Comparison of ENCODE assay signal across 1 cellular context in the genomic region with DNA sequence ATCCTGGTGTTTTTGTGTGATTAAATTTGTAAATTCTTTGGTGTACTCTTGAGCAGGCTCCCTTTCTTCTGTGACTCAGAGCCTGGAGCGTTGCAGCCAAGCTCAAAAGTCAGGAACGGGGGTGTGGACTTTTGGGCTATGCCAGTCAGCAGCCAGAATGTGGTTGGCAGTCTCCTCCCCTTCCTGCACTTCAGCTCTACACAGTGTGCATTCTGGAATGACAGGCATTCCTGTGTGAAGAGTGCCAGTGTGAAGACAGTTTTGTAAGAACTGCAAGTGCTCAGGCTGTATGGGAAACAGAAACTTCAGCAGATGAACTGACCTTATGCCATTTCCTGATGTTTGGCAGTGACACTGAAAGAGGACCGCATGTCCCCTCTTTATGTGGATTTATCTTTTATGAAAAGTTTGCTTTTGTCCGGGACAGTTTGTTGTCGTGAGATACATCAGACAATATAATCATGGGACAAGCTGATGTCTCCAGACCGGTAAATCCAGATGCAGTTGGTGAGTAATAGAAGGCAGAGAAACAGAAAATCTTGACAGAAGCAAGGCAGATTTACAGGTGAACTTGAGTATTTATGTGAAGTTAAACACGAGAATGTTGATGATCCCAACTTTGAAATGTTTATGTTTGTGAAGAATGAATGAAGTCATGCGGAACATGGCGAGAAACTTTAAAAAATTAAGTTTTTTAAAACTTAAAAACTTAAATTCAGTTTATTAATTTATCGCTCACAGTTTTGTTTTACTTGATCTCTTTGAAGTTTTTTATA.
TF ChIP-seq lines count a peak whose summit lies in the region.

No MANE protein-coding gene starts in this region.

TF ChIP-seq in HepG2, 621 proteins besides CTCF, POLR2A, EP300 and RAD21 (continued from another document and continues in another):
- TF ChIP-seq, protein P1, sequence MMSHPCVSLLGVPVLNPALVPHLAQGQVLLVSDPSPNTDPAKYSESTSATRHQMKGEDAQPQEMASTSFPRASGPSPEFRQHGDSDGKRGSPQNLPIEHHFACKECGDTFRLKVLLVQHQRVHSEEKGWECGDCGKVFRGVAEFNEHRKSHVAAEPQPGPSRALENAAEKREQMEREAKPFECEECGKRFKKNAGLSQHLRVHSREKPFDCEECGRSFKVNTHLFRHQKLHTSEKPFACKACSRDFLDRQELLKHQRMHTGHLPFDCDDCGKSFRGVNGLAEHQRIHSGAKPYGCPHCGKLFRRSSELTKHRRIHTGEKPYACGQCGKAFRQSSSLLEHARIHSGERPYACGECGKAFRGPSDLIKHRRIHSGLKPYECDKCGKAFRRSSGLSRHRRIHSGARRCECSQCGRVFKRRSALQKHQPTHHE (CRISPR knock-in tag; IDR thresholded peaks at IDR 0.05; ENCODE audit: borderline replicate concordance) = no peak
- peak; percentile 66; the same call in 1 of the 2 replicates for TF ChIP-seq IRF2 (CRISPR knock-in tag; IDR thresholded peaks at IDR 0.05)
- TF ChIP-seq CBX1 (IDR thresholded peaks at IDR 0.05; ENCODE audit: low read depth) = peak; percentile 41
- TF ChIP-seq PHF21A (CRISPR knock-in tag; IDR thresholded peaks at IDR 0.05) = peak; percentile 44; the same call in 1 of the 2 replicates
- TF ChIP-seq, protein P2, sequence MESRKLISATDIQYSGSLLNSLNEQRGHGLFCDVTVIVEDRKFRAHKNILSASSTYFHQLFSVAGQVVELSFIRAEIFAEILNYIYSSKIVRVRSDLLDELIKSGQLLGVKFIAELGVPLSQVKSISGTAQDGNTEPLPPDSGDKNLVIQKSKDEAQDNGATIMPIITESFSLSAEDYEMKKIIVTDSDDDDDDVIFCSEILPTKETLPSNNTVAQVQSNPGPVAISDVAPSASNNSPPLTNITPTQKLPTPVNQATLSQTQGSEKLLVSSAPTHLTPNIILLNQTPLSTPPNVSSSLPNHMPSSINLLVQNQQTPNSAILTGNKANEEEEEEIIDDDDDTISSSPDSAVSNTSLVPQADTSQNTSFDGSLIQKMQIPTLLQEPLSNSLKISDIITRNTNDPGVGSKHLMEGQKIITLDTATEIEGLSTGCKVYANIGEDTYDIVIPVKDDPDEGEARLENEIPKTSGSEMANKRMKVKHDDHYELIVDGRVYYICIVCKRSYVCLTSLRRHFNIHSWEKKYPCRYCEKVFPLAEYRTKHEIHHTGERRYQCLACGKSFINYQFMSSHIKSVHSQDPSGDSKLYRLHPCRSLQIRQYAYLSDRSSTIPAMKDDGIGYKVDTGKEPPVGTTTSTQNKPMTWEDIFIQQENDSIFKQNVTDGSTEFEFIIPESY (CRISPR knock-in tag; IDR thresholded peaks at IDR 0.05) = 0 out of 2 replicates have a peak, but pooled peaks have one; percentile 14
- TF ChIP-seq GATAD2A (CRISPR knock-in tag; IDR thresholded peaks at IDR 0.05) = peak; percentile 66; the same call in 1 of the 2 replicates
- TF ChIP-seq, protein P3, sequence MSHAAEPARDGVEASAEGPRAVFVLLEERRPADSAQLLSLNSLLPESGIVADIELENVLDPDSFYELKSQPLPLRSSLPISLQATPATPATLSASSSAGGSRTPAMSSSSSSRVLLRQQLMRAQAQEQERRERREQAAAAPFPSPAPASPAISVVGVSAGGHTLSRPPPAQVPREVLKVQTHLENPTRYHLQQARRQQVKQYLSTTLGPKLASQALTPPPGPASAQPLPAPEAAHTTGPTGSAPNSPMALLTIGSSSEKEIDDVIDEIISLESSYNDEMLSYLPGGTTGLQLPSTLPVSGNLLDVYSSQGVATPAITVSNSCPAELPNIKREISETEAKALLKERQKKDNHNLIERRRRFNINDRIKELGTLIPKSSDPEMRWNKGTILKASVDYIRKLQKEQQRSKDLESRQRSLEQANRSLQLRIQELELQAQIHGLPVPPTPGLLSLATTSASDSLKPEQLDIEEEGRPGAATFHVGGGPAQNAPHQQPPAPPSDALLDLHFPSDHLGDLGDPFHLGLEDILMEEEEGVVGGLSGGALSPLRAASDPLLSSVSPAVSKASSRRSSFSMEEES (CRISPR knock-in tag; IDR thresholded peaks at IDR 0.05) = no peak; the same call in 1 of the 2 replicates
- peak; percentile 56; the same call in 1 of the 2 replicates for TF ChIP-seq ZMYM4 (CRISPR knock-in tag; IDR thresholded peaks at IDR 0.05)
- TF ChIP-seq ZSCAN12 (CRISPR knock-in tag; IDR thresholded peaks at IDR 0.05) = no peak
- TF ChIP-seq, protein P4, sequence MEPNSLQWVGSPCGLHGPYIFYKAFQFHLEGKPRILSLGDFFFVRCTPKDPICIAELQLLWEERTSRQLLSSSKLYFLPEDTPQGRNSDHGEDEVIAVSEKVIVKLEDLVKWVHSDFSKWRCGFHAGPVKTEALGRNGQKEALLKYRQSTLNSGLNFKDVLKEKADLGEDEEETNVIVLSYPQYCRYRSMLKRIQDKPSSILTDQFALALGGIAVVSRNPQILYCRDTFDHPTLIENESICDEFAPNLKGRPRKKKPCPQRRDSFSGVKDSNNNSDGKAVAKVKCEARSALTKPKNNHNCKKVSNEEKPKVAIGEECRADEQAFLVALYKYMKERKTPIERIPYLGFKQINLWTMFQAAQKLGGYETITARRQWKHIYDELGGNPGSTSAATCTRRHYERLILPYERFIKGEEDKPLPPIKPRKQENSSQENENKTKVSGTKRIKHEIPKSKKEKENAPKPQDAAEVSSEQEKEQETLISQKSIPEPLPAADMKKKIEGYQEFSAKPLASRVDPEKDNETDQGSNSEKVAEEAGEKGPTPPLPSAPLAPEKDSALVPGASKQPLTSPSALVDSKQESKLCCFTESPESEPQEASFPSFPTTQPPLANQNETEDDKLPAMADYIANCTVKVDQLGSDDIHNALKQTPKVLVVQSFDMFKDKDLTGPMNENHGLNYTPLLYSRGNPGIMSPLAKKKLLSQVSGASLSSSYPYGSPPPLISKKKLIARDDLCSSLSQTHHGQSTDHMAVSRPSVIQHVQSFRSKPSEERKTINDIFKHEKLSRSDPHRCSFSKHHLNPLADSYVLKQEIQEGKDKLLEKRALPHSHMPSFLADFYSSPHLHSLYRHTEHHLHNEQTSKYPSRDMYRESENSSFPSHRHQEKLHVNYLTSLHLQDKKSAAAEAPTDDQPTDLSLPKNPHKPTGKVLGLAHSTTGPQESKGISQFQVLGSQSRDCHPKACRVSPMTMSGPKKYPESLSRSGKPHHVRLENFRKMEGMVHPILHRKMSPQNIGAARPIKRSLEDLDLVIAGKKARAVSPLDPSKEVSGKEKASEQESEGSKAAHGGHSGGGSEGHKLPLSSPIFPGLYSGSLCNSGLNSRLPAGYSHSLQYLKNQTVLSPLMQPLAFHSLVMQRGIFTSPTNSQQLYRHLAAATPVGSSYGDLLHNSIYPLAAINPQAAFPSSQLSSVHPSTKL (CRISPR knock-in tag; IDR thresholded peaks at IDR 0.05) = peak; percentile 78
- TF ChIP-seq, protein P5, sequence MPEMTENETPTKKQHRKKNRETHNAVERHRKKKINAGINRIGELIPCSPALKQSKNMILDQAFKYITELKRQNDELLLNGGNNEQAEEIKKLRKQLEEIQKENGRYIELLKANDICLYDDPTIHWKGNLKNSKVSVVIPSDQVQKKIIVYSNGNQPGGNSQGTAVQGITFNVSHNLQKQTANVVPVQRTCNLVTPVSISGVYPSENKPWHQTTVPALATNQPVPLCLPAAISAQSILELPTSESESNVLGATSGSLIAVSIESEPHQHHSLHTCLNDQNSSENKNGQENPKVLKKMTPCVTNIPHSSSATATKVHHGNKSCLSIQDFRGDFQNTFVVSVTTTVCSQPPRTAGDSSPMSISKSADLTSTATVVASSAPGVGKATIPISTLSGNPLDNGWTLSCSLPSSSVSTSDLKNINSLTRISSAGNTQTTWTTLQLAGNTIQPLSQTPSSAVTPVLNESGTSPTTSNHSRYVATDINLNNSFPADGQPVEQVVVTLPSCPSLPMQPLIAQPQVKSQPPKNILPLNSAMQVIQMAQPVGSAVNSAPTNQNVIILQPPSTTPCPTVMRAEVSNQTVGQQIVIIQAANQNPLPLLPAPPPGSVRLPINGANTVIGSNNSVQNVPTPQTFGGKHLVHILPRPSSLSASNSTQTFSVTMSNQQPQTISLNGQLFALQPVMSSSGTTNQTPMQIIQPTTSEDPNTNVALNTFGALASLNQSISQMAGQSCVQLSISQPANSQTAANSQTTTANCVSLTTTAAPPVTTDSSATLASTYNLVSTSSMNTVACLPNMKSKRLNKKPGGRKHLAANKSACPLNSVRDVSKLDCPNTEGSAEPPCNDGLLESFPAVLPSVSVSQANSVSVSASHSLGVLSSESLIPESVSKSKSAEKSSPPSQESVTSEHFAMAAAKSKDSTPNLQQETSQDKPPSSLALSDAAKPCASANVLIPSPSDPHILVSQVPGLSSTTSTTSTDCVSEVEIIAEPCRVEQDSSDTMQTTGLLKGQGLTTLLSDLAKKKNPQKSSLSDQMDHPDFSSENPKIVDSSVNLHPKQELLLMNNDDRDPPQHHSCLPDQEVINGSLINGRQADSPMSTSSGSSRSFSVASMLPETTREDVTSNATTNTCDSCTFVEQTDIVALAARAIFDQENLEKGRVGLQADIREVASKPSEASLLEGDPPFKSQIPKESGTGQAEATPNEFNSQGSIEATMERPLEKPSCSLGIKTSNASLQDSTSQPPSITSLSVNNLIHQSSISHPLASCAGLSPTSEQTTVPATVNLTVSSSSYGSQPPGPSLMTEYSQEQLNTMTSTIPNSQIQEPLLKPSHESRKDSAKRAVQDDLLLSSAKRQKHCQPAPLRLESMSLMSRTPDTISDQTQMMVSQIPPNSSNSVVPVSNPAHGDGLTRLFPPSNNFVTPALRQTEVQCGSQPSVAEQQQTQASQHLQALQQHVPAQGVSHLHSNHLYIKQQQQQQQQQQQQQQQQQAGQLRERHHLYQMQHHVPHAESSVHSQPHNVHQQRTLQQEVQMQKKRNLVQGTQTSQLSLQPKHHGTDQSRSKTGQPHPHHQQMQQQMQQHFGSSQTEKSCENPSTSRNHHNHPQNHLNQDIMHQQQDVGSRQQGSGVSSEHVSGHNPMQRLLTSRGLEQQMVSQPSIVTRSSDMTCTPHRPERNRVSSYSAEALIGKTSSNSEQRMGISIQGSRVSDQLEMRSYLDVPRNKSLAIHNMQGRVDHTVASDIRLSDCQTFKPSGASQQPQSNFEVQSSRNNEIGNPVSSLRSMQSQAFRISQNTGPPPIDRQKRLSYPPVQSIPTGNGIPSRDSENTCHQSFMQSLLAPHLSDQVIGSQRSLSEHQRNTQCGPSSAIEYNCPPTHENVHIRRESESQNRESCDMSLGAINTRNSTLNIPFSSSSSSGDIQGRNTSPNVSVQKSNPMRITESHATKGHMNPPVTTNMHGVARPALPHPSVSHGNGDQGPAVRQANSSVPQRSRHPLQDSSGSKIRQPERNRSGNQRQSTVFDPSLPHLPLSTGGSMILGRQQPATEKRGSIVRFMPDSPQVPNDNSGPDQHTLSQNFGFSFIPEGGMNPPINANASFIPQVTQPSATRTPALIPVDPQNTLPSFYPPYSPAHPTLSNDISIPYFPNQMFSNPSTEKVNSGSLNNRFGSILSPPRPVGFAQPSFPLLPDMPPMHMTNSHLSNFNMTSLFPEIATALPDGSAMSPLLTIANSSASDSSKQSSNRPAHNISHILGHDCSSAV (CRISPR knock-in tag; IDR thresholded peaks at IDR 0.05; ENCODE audit: borderline replicate concordance) = no peak
- TF ChIP-seq SP1 (IDR thresholded peaks at IDR 0.05) = no peak
- TF ChIP-seq SP1 (CRISPR knock-in tag; IDR thresholded peaks at IDR 0.05) = peak; percentile 58; the same call in 1 of the 2 replicates
- peak; percentile 90 for TF ChIP-seq ZNF7 (CRISPR knock-in tag; IDR thresholded peaks at IDR 0.05)
- TF ChIP-seq, protein P6, sequence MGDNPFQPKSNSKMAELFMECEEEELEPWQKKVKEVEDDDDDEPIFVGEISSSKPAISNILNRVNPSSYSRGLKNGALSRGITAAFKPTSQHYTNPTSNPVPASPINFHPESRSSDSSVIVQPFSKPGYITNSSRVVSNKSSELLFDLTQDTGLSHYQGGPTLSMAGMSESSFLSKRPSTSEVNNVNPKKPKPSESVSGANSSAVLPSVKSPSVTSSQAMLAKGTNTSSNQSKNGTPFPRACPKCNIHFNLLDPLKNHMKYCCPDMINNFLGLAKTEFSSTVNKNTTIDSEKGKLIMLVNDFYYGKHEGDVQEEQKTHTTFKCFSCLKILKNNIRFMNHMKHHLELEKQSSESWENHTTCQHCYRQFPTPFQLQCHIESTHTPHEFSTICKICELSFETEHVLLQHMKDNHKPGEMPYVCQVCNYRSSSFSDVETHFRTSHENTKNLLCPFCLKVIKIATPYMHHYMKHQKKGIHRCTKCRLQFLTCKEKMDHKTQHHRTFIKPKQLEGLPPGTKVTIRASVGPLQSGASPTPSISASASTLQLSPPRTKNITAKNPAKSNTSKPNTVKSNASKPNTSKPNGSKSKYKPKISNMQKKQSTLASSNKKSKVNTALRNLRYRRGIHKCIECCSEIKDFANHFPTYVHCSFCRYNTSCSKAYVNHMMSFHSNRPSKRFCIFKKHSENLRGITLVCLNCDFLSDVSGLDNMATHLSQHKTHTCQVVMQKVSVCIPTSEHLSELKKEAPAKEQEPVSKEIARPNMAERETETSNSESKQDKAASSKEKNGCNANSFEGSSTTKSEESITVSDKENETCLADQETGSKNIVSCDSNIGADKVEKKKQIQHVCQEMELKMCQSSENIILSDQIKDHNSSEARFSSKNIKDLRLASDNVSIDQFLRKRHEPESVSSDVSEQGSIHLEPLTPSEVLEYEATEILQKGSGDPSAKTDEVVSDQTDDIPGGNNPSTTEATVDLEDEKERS (CRISPR knock-in tag; IDR thresholded peaks at IDR 0.05) = no peak
- TF ChIP-seq, protein P7, sequence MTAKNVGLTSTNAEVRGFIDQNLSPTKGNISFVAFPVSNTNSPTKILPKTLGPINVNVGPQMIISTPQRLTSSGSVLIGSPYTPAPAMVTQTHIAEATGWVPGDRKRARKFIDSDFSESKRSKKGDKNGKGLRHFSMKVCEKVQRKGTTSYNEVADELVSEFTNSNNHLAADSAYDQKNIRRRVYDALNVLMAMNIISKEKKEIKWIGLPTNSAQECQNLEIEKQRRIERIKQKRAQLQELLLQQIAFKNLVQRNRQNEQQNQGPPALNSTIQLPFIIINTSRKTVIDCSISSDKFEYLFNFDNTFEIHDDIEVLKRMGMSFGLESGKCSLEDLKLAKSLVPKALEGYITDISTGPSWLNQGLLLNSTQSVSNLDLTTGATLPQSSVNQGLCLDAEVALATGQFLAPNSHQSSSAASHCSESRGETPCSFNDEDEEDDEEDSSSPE (CRISPR knock-in tag; IDR thresholded peaks at IDR 0.05) = 0 out of 2 replicates have a peak, but pooled peaks have one; percentile 14
- TF ChIP-seq MAFF (IDR thresholded peaks at IDR 0.05; ENCODE audit: low read depth, low read length) = peak; percentile 32; the same call in 1 of the 2 replicates
- no peak for TF ChIP-seq GABPA (IDR thresholded peaks at IDR 0.05; ENCODE audit: low read depth, low read length)
- TF ChIP-seq GABPA (CRISPR knock-in tag; IDR thresholded peaks at IDR 0.05; ENCODE audit: low read depth) = peak; percentile 62
- TF ChIP-seq, protein P8, sequence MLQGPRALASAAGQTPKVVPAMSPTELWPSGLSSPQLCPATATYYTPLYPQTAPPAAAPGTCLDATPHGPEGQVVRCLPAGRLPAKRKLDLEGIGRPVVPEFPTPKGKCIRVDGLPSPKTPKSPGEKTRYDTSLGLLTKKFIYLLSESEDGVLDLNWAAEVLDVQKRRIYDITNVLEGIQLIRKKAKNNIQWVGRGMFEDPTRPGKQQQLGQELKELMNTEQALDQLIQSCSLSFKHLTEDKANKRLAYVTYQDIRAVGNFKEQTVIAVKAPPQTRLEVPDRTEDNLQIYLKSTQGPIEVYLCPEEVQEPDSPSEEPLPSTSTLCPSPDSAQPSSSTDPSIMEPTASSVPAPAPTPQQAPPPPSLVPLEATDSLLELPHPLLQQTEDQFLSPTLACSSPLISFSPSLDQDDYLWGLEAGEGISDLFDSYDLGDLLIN (CRISPR knock-in tag; IDR thresholded peaks at IDR 0.05; ENCODE audit: borderline replicate concordance) = no peak
- TF ChIP-seq ZBTB38 (CRISPR knock-in tag; IDR thresholded peaks at IDR 0.05) = peak; percentile 36; the same call in 1 of the 2 replicates
- TF ChIP-seq HDAC2 (CRISPR knock-in tag; IDR thresholded peaks at IDR 0.05) = peak; percentile 57; the same call in 1 of the 2 replicates
- peak; percentile 33; the same call in 1 of the 2 replicates for TF ChIP-seq ZKSCAN8 (CRISPR knock-in tag; IDR thresholded peaks at IDR 0.05; ENCODE audit: borderline replicate concordance)
- no peak for TF ChIP-seq MIXL1 (CRISPR knock-in tag; IDR thresholded peaks at IDR 0.05)
- TF ChIP-seq KAT8 (CRISPR knock-in tag; IDR thresholded peaks at IDR 0.05) = 0 out of 2 replicates have a peak, but pooled peaks have one; percentile 39
- peak; percentile 28; the same call in 1 of the 2 replicates for TF ChIP-seq RARA (CRISPR knock-in tag; IDR thresholded peaks at IDR 0.05)
- peak; percentile 30; the same call in 1 of the 2 replicates for TF ChIP-seq CCDC6 (CRISPR knock-in tag; IDR thresholded peaks at IDR 0.05)
